Comparison of ENCODE assay signal across 8 cellular contexts in genomic region chr1:167223144-167224103, GRCh38. TPM values are rescaled to one million over a fixed set of nuclear protein-coding genes. Genes with fewer than 3 reads are reported as not detected.
DNase-seq lines count a peak whose midpoint lies in the region; ATAC-seq and TF ChIP-seq lines count a peak whose summit lies in the region.

No MANE protein-coding gene starts in this region.

- no peak for TF ChIP-seq POLR2A in transverse colon (IDR thresholded peaks at IDR 0.05)

- H3K36me3 ChIP-seq in cardiac muscle cell (no peaks in the 10 kb centered on the region), iPS-20b (ENCODE audit: insufficient read depth, low read depth, low read length) (no peaks in the 10 kb centered on the region), transverse colon (no peaks in the 10 kb centered on the region)

- WGBS in transverse colon (ENCODE audit: low coverage in 1 of 2), 2 donors, result 56 to 59% methylated on average over 10 of the region's 10 CpGs

- in situ Hi-C loops in transverse colon (cut with MboI; ENCODE audit: low pct_ligation_motif_present in 1 of 4, low pct_unique_long_range_greater_than_20kb in 1 of 4, low sequenced_read_pairs in 3 of 4), result no loop called here

- H3K27me3 ChIP-seq in cardiac muscle cell (no peaks in the 10 kb centered on the region), iPS-20b (ENCODE audit: insufficient read depth, low read length) (no peaks in the 10 kb centered on the region), transverse colon (no peaks in the 10 kb centered on the region)

- H3K4me3 ChIP-seq in cardiac muscle cell (peak overlapping the region; percentile 96), iPS-20b (ENCODE audit: low read length) (peak overlapping the region; percentile 73), transverse colon (no peak overlapping the region)

- intact Hi-C loops in cardiac septum (cut with DNase I), result loop anchor here (5.0 kb wide), 1 partner anchor 714 kb away; the partner anchor contains the start of genes DCAF6 and MPC2
- intact Hi-C loops in transverse colon (cut with DNase I; ENCODE audit: low total_unique reads), result no loop called here

- no peak for ATAC-seq in HG02763 (IDR thresholded peaks at IDR 0.05; ENCODE audit: unreplicated experiment)

- peak overlapping the region; percentile 93 for H3K27ac ChIP-seq in cardiac muscle cell
- H3K27ac ChIP-seq in VCaP, result peak overlapping the region; percentile 93
- H3K27ac ChIP-seq in iPS-20b (ENCODE audit: low read length), result no peak overlapping the region
- peak overlapping the region; percentile 95 to 100 (median 100) for H3K27ac ChIP-seq in transverse colon

- peak overlapping the region; percentile 89; the same call in 1 of the 2 replicates for H3K9ac ChIP-seq in iPS-20b (ENCODE audit: low read depth, low read length)

- no peaks in the 10 kb centered on the region for H3K9me3 ChIP-seq in cardiac muscle cell (ENCODE audit: low read depth)
- no peaks in the 10 kb centered on the region for H3K9me3 ChIP-seq in iPS-20b (ENCODE audit: insufficient read depth, low read depth, low read length)
- H3K9me3 ChIP-seq in transverse colon, result no peaks in the 10 kb centered on the region

- TF ChIP-seq EP300 in transverse colon (IDR thresholded peaks at IDR 0.05; ENCODE audit: low read depth), result no peak

- TF ChIP-seq CTCF in cardiac muscle cell (IDR thresholded peaks at IDR 0.05; ENCODE audit: low read depth, low read length) (no peak), VCaP (conservative IDR thresholded peaks at IDR 0.05) (no peak), transverse colon (IDR thresholded peaks at IDR 0.05) (no peak)

- H3K4me1 ChIP-seq in cardiac muscle cell (ENCODE audit: low read depth) (peaks cover 43% of the 10 kb centered on the region), iPS-20b (ENCODE audit: insufficient read depth, low read length) (peaks cover 57% of the 10 kb centered on the region), transverse colon (peaks cover 10 to 64% (median 35%) of the 10 kb centered on the region in 4 donors)

- no peak for DNase-seq in cardiac muscle cell (ENCODE audit: low read depth in 1 of 2, low spot score in 1 of 2)
- no peak for DNase-seq in cardiac septum (ENCODE audit: low spot score)
- no peak for DNase-seq in transverse colon
- DNase-seq in nucleus accumbens (lab: John Stamatoyannopoulos, UW), result no peak
- DNase-seq in LoVo (ENCODE audit: low spot score), result no peak

RNA-seq across cellular contexts. Expression of gene POU2F1, which starts 2.7 kb away (rescaled TPM):
- total RNA-seq in cardiac muscle cell (6.4 and 21.9 TPM in 2 replicates), cardiac septum (9.9 TPM), transverse colon (10 to 100 TPM in 3 of 4 donors, 1 to 10 TPM in 1; 6.6 to 31.8 (median 19.0) TPM)
- 9.2 and 25.6 TPM in 2 replicates for polyA plus RNA-seq in cardiac muscle cell

Comparison
In these comparisons a context has a peak if more than half of its experiments do, and no peak if none do; other contexts are left out.
1. H3K4me3 ChIP-seq: peak in cardiac muscle cell (single experiment) and iPS-20b (single experiment); none in transverse colon (0 of 4).